Comparison of ENCODE assay signal across 8 cellular contexts in genomic region chr3:53880396-53881345, GRCh38. TPM values are rescaled to one million over a fixed set of nuclear protein-coding genes. Genes with fewer than 3 reads are reported as not detected.
A peak's percentile ranks its signal among the peaks of the same experiment; 100 is the strongest.
DNase-seq lines count a peak whose midpoint lies in the region; ATAC-seq, FAIRE-seq and TF ChIP-seq lines count a peak whose summit lies in the region.

No MANE protein-coding gene starts in this region.

- no peak for FAIRE-seq in K562 (lab: Jason Lieb, UNC)

- H2AFZ ChIP-seq in K562 (ENCODE audit: low read depth, low read length): peak overlapping the region; percentile 95

- peaks cover 14% of the 10 kb centered on the region for H3K79me2 ChIP-seq in K562 (ENCODE audit: control insufficient read depth, insufficient read depth, low read length)

- H3K4me1 Mint-ChIP-seq in stimulated activated naive CD8-positive, alpha-beta T cell treated with anti-CD3 and anti-CD28 coated beads, Interleukin-15, Interleukin-2, amounts not matched to agents 100 ng/mL and 50 ng/mL, for 24 hours (ENCODE audit: low read depth): peaks cover 30% of the 10 kb centered on the region

- no TSS peak for BruUV-seq in K562 (replicated peaks; lab: Mats Ljungman, UMichigan)

- TF ChIP-seq CTCF in K562 (IDR thresholded peaks at IDR 0.05 in 2 of 3, conservative IDR thresholded peaks at IDR 0.05 in 1 of 3; ENCODE audit: insufficient read depth in 2 of 3, low read depth in 1 of 3, low read length in 3 of 3) (no peak), lung (IDR thresholded peaks at IDR 0.05; ENCODE audit: control extremely low read depth, extremely low read depth) (no peak), foreskin keratinocyte (conservative IDR thresholded peaks at IDR 0.05) (no peak)

- H3K27me3 Mint-ChIP-seq in stimulated activated naive CD8-positive, alpha-beta T cell treated with anti-CD3 and anti-CD28 coated beads, Interleukin-15, Interleukin-2, amounts not matched to agents 100 ng/mL and 50 ng/mL, for 24 hours: no peaks in the 10 kb centered on the region

- H3K27ac ChIP-seq in K562 (ENCODE audit: extremely low read depth, low read depth, low read length): peak overlapping the region; percentile 85; the same call in 2 of the 3 replicates
- peak overlapping the region in 1 of 2 donors; percentile 33 for H3K27ac ChIP-seq in lung (ENCODE audit: low read depth in 1 of 2, low read length in 1 of 2)
- no peak overlapping the region for H3K27ac ChIP-seq in aorta (ENCODE audit: low read depth in 1 of 2, low read length in 2 of 2)
- no peak overlapping the region for H3K27ac ChIP-seq in foreskin keratinocyte

- TF ChIP-seq RAD21 in K562 (CRISPR knock-in tag; conservative IDR thresholded peaks at IDR 0.05 in 1 of 2, IDR thresholded peaks at IDR 0.05 in 1 of 2): no peak

- WGBS in K562 (ENCODE audit: insufficient coverage, low coverage, missing lambda C conversion rate): 54% methylated on average over 10 of the region's 10 CpGs
- 65 to 78% methylated on average over 10 of the region's 10 CpGs for WGBS in lung, 2 donors
- 43 to 48% methylated on average over 10 of the region's 10 CpGs for WGBS in aorta, 2 donors

- peak overlapping the region; percentile 52 to 78; a peak in 3 of 4 replicates for H3K9ac ChIP-seq in K562 (ENCODE audit: insufficient read depth in 1 of 2, low read depth in 2 of 2, low read length in 2 of 2)

- no peak for TF ChIP-seq EP300 in K562 (IDR thresholded peaks at IDR 0.05; ENCODE audit: low read length)

- no peak for TF ChIP-seq POLR2A in K562 (conservative IDR thresholded peaks at IDR 0.05)

- H4K20me1 ChIP-seq in K562 (replicated peaks; ENCODE audit: control insufficient read depth, insufficient read depth, low read length): no peaks in the 10 kb centered on the region

- H3K9me3 ChIP-seq in K562 (replicated peaks; ENCODE audit: control insufficient read depth, insufficient read depth, low read depth, low read length) (no peaks in the 10 kb centered on the region), lung (ENCODE audit: control insufficient read depth in 2 of 2, insufficient read depth in 1 of 2, low read length in 1 of 2) (no peaks in the 10 kb centered on the region), aorta (ENCODE audit: control insufficient read depth, low read length) (no peaks in the 10 kb centered on the region)

- H3K27me3 ChIP-seq in K562 (ENCODE audit: control insufficient read depth in 2 of 2, insufficient read depth in 2 of 2, low read length in 2 of 2) (no peaks in the 10 kb centered on the region), lung (ENCODE audit: control insufficient read depth, insufficient read depth) (no peaks in the 10 kb centered on the region), aorta (ENCODE audit: control insufficient read depth in 1 of 2, insufficient read depth in 2 of 2, low read length in 1 of 2) (no peaks in the 10 kb centered on the region), foreskin keratinocyte (no peaks in the 10 kb centered on the region)

- peak overlapping the region; percentile 94 for H3K4me2 ChIP-seq in K562 (ENCODE audit: insufficient read depth, low read length)

- H3K36me3 ChIP-seq in K562 (ENCODE audit: control insufficient read depth, insufficient read depth, low read length) (peaks cover 55% of the 10 kb centered on the region), lung (ENCODE audit: control insufficient read depth in 2 of 2, insufficient read depth in 2 of 2, low read length in 2 of 2) (peaks cover 19 to 22% of the 10 kb centered on the region in 2 donors), aorta (ENCODE audit: control insufficient read depth in 1 of 2, insufficient read depth in 2 of 2, low read length in 1 of 2) (peaks cover 2 to 3% of the 10 kb centered on the region in 2 donors)

- intact Hi-C loops in K562 (cut with micrococcal nuclease) (no loop called here), aorta (cut with DNase I) (loop anchor here in 1 of 2 donors (10.0 kb wide), 1 partner anchor 536 kb away; the partner anchor contains the start of gene DCP1A)

- H3K4me3 ChIP-seq in K562: peak overlapping the region; percentile 85
- H3K4me3 ChIP-seq in lung: peak overlapping the region; percentile 21
- H3K4me3 ChIP-seq in aorta (ENCODE audit: low read length in 2 of 2): peak overlapping the region; percentile 67 to 95

- no peaks in the 10 kb centered on the region for H3K9me1 ChIP-seq in K562 (ENCODE audit: control insufficient read depth, insufficient read depth, low read length)

- H3K4me1 ChIP-seq in K562 (replicated peaks in 1 of 2; ENCODE audit: control insufficient read depth in 2 of 2, insufficient read depth in 2 of 2, low read length in 2 of 2) (peaks cover 5 to 8% of the 10 kb centered on the region in 2 experiments; a peak in 4 of 5 replicates), lung (ENCODE audit: control insufficient read depth in 2 of 2, insufficient read depth in 2 of 2, low read length in 2 of 2) (peaks cover 0 to 6% of the 10 kb centered on the region in 2 donors), aorta (ENCODE audit: control insufficient read depth in 1 of 2, insufficient read depth in 2 of 2, low read length in 2 of 2) (no peaks in the 10 kb centered on the region), foreskin keratinocyte (no peaks in the 10 kb centered on the region)

- H3K9me3 Mint-ChIP-seq in stimulated activated naive CD8-positive, alpha-beta T cell treated with anti-CD3 and anti-CD28 coated beads, Interleukin-15, Interleukin-2, amounts not matched to agents 100 ng/mL and 50 ng/mL, for 24 hours: no peaks in the 10 kb centered on the region

- DNase-seq in stimulated activated naive CD8-positive, alpha-beta T cell treated with anti-CD3 and anti-CD28 coated beads, Interleukin-15, Interleukin-2, amounts not matched to agents 100 U/mL and 50 U/mL, for 24 hours: no peak
- DNase-seq in K562 (ENCODE audit: extremely low read depth in 1 of 4, low spot score in 3 of 4) (no peak), lung (ENCODE audit: low spot score) (no peak), aorta (no peak), foreskin keratinocyte (no peak)
- no peak for DNase-seq in stimulated activated naive CD4-positive, alpha-beta T cell (lab: John Stamatoyannopoulos, UW)

- CTCF ChIA-PET in K562 (lab: Yijun Ruan, JAX; ENCODE audit: low intra/inter-chr PET ratio): interaction anchor here (0.6 kb wide), 1 partner anchor 521 kb away, joined by 3 read pairs; no protein-coding TSS in a partner anchor

- ATAC-seq in stimulated activated naive CD8-positive, alpha-beta T cell treated with anti-CD3 and anti-CD28 coated beads, Interleukin-15, Interleukin-2, amounts not matched to agents 100 U/mL and 50 U/mL, for 24 hours: no peak
- ATAC-seq in K562 (0 out of 3 replicates have a peak, but pooled peaks have one; percentile 7), lung (ENCODE audit: insufficient read depth, low FRiP score) (no peak), aorta (ENCODE audit: low FRiP score) (no peak), HG03196 (IDR thresholded peaks at IDR 0.05; ENCODE audit: unreplicated experiment) (no peak), foreskin keratinocyte (no peak)

- POLR2A ChIA-PET in K562 (lab: Yijun Ruan, JAX): interaction anchor here (1.4 kb wide), 1 partner anchor 11 kb away, joined by 5 read pairs; the partner anchor contains the start of gene SELENOK

- peak overlapping the region; percentile 92 for H3K27ac Mint-ChIP-seq in stimulated activated naive CD8-positive, alpha-beta T cell treated with anti-CD3 and anti-CD28 coated beads, Interleukin-15, Interleukin-2, amounts not matched to agents 100 ng/mL and 50 ng/mL, for 24 hours

- peaks cover 64% of the 10 kb centered on the region for H3K36me3 Mint-ChIP-seq in stimulated activated naive CD8-positive, alpha-beta T cell treated with anti-CD3 and anti-CD28 coated beads, Interleukin-15, Interleukin-2, amounts not matched to agents 100 ng/mL and 50 ng/mL, for 24 hours (ENCODE audit: low read depth)

- in situ Hi-C loops in K562 (cut with MboI): no loop called here

- H3K4me3 Mint-ChIP-seq in stimulated activated naive CD8-positive, alpha-beta T cell treated with anti-CD3 and anti-CD28 coated beads, Interleukin-15, Interleukin-2, amounts not matched to agents 100 ng/mL and 50 ng/mL, for 24 hours: peak overlapping the region; percentile 92

RNA-seq across cellular contexts. Expression of gene ACTR8, which starts 1.3 kb away (rescaled TPM):
- total RNA-seq in K562 (2011; cell fraction: chromatin; rRNA removed; ENCODE audit: low replicate concordance): 14.3 and 21.9 TPM in 2 replicates
- total RNA-seq in K562 (2011; cell fraction: nucleolus; rRNA removed): 7.2 and 10.8 TPM in 2 replicates
- 8.1 and 11.1 TPM in 2 replicates for total RNA-seq in K562 (2011; cell fraction: nucleoplasm; rRNA removed)
- total RNA-seq in K562 (2014; rRNA removed) (14.2 and 17.5 TPM in 2 replicates), K562 (2014; rRNA removed; fragmentation: Illumina TruSeq; extraction: Trizol) (18.5 and 18.7 TPM in 2 replicates), K562 (2015; rRNA removed; fragmentation: Illumina TruSeq; extraction: Trizol) (18.1 and 19.1 TPM in 2 replicates), K562 (2021) (17.5 and 24.2 TPM in 2 replicates), lung (10 to 100 TPM; 25.6 to 28.8 TPM), aorta (10 to 100 TPM; 18.9 to 29.1 TPM), foreskin keratinocyte (19.2 and 20.2 TPM in 2 replicates)
- polyA plus RNA-seq in K562 (2011; rRNA removed) (13.3 and 19.1 TPM in 2 replicates), K562 (2014; fragmentation: Illumina TruSeq; extraction: Trizol) (13.8 and 14.0 TPM in 2 replicates), K562 (2014; fragmentation: Nextera tagmentation; extraction: Ambion mirVana) (1 to 10 TPM; 4.8 to 6.6 TPM), K562 (2014; rRNA removed) (10.9 and 14.4 TPM in 2 replicates), lung (10 to 100 TPM; 12.4 to 16.3 TPM), aorta (10 to 100 TPM in 1 of 2 donors, 1 to 10 TPM in 1; 5.4 to 14.0 TPM), foreskin keratinocyte (11.2 and 11.6 TPM in 2 replicates)
- polyA plus RNA-seq in K562 (2011; cell fraction: cytosol; rRNA removed): 6.9 and 7.4 TPM in 2 replicates
- polyA plus RNA-seq in K562 (2011; cell fraction: nucleus; rRNA removed): 10.2 and 11.3 TPM in 2 replicates
- 10.9 and 13.3 TPM in 2 replicates for polyA plus RNA-seq in K562 (2012)
- 37.5 and 40.3 TPM in 2 replicates for polyA minus RNA-seq in K562 (2011; rRNA and poly(A)+ RNA removed)
- polyA minus RNA-seq in K562 (2011; cell fraction: cytosol; rRNA and poly(A)+ RNA removed): 8.6 and 14.4 TPM in 2 replicates
- 7.8 and 12.9 TPM in 2 replicates for polyA minus RNA-seq in K562 (2011; cell fraction: nucleus; rRNA and poly(A)+ RNA removed)

RNA-seq across cellular contexts. Expression of gene SELENOK, which starts 11.0 kb away (rescaled TPM):
- 20.0 and 31.3 TPM in 2 replicates for total RNA-seq in K562 (2011; cell fraction: chromatin; rRNA removed; ENCODE audit: low replicate concordance)
- 26.8 and 30.0 TPM in 2 replicates for total RNA-seq in K562 (2011; cell fraction: nucleolus; rRNA removed)
- 33.1 and 41.2 TPM in 2 replicates for total RNA-seq in K562 (2011; cell fraction: nucleoplasm; rRNA removed)
- total RNA-seq in K562 (2014; rRNA removed) (28.7 and 29.7 TPM in 2 replicates), K562 (2014; rRNA removed; fragmentation: Illumina TruSeq; extraction: Trizol) (34.8 and 43.9 TPM in 2 replicates), K562 (2015; rRNA removed; fragmentation: Illumina TruSeq; extraction: Trizol) (12.6 and 18.3 TPM in 2 replicates), K562 (2021) (23.5 and 27.9 TPM in 2 replicates), lung (10 to 100 TPM; 33.3 to 47.5 TPM), aorta (10 to 100 TPM; 44.0 to 62.3 TPM), foreskin keratinocyte (33.0 and 40.4 TPM in 2 replicates)
- polyA plus RNA-seq in K562 (2011; rRNA removed) (83.9 and 102 TPM in 2 replicates), K562 (2014; fragmentation: Illumina TruSeq; extraction: Trizol) (23.9 and 28.2 TPM in 2 replicates), K562 (2014; fragmentation: Nextera tagmentation; extraction: Ambion mirVana) (100 to 1,000 TPM; 150 to 164 TPM), K562 (2014; rRNA removed) (39.3 and 46.7 TPM in 2 replicates), lung (100 to 1,000 TPM in 1 of 2 donors, 10 to 100 TPM in 1; 79.0 to 150 TPM), aorta (100 to 1,000 TPM in 1 of 2 donors, 10 to 100 TPM in 1; 94.9 to 115 TPM), foreskin keratinocyte (68.5 and 72.5 TPM in 2 replicates)
- 14.1 and 29.2 TPM in 2 replicates for polyA plus RNA-seq in K562 (2011; cell fraction: cytosol; rRNA removed)
- 10.8 and 22.6 TPM in 2 replicates for polyA plus RNA-seq in K562 (2011; cell fraction: nucleus; rRNA removed)
- polyA plus RNA-seq in K562 (2012): 20.8 and 36.9 TPM in 2 replicates
- polyA minus RNA-seq in K562 (2011; rRNA and poly(A)+ RNA removed): 13.8 and 19.5 TPM in 2 replicates
- 7.3 and 7.7 TPM in 2 replicates for polyA minus RNA-seq in K562 (2011; cell fraction: cytosol; rRNA and poly(A)+ RNA removed)
- polyA minus RNA-seq in K562 (2011; cell fraction: nucleus; rRNA and poly(A)+ RNA removed): 5.9 and 10.1 TPM in 2 replicates

RNA-seq across cellular contexts. Expression of gene IL17RB, which starts 34.3 kb away (rescaled TPM):
- total RNA-seq in K562 (2011; cell fraction: chromatin; rRNA removed; ENCODE audit: low replicate concordance): 4.8 and 6.7 TPM in 2 replicates
- total RNA-seq in K562 (2011; cell fraction: nucleolus; rRNA removed): 3.3 and 5.3 TPM in 2 replicates
- total RNA-seq in K562 (2011; cell fraction: nucleoplasm; rRNA removed): 3.6 and 4.4 TPM in 2 replicates
- total RNA-seq in K562 (2014; rRNA removed) (1.1 and 1.9 TPM in 2 replicates), K562 (2014; rRNA removed; fragmentation: Illumina TruSeq; extraction: Trizol) (1.5 and 1.7 TPM in 2 replicates), K562 (2015; rRNA removed; fragmentation: Illumina TruSeq; extraction: Trizol) (1.1 and 1.3 TPM in 2 replicates), K562 (2021) (1.2 and 1.5 TPM in 2 replicates), lung (1 to 10 TPM in 1 of 2 donors, under 1 TPM in 1; 0.88 to 6.3 TPM), aorta (under 1 TPM; 0.52 to 0.96 TPM), foreskin keratinocyte (not detected in 2 replicates)
- polyA plus RNA-seq in K562 (2011; rRNA removed) (4.1 and 7.6 TPM in 2 replicates), K562 (2014; fragmentation: Illumina TruSeq; extraction: Trizol) (1.8 and 2.2 TPM in 2 replicates), K562 (2014; fragmentation: Nextera tagmentation; extraction: Ambion mirVana) (1 to 10 TPM; 1.1 to 1.8 TPM), K562 (2014; rRNA removed) (2.7 and 2.8 TPM in 2 replicates), lung (1 to 10 TPM; 2.5 to 7.4 TPM), aorta (1 to 10 TPM in 1 of 2 donors, under 1 TPM in 1; 0.23 to 1.9 TPM), foreskin keratinocyte (0.03 TPM in 1 of 2 replicates, not detected in the other)
- 2.2 and 4.9 TPM in 2 replicates for polyA plus RNA-seq in K562 (2011; cell fraction: cytosol; rRNA removed)
- polyA plus RNA-seq in K562 (2011; cell fraction: nucleus; rRNA removed): 15.7 and 34.8 TPM in 2 replicates
- 1.2 and 1.4 TPM in 2 replicates for polyA plus RNA-seq in K562 (2012)
- polyA minus RNA-seq in K562 (2011; rRNA and poly(A)+ RNA removed): 1.4 and 2.2 TPM in 2 replicates
- polyA minus RNA-seq in K562 (2011; cell fraction: cytosol; rRNA and poly(A)+ RNA removed): 0.57 and 1.9 TPM in 2 replicates
- polyA minus RNA-seq in K562 (2011; cell fraction: nucleus; rRNA and poly(A)+ RNA removed): 1.6 and 4.7 TPM in 2 replicates

RNA-seq across cellular contexts. Expression of gene CHDH, which starts 34.5 kb away (rescaled TPM):
- total RNA-seq in K562 (2011; cell fraction: chromatin; rRNA removed; ENCODE audit: low replicate concordance): 0.51 and 1.1 TPM in 2 replicates
- total RNA-seq in K562 (2011; cell fraction: nucleolus; rRNA removed): 0.39 and 0.83 TPM in 2 replicates
- total RNA-seq in K562 (2011; cell fraction: nucleoplasm; rRNA removed): 0.44 and 0.46 TPM in 2 replicates
- 0.57 and 1.9 TPM in 2 replicates for total RNA-seq in K562 (2014; rRNA removed)
- total RNA-seq in K562 (2014; rRNA removed; fragmentation: Illumina TruSeq; extraction: Trizol): 0.29 and 0.33 TPM in 2 replicates
- 0.36 and 0.38 TPM in 2 replicates for total RNA-seq in K562 (2015; rRNA removed; fragmentation: Illumina TruSeq; extraction: Trizol)
- 0.89 and 1.4 TPM in 2 replicates for total RNA-seq in K562 (2021)
- polyA plus RNA-seq in K562 (2011; rRNA removed): 0.53 and 1.4 TPM in 2 replicates
- polyA plus RNA-seq in K562 (2011; cell fraction: cytosol; rRNA removed): 0.78 and 1.2 TPM in 2 replicates
- 0.71 and 1.3 TPM in 2 replicates for polyA plus RNA-seq in K562 (2011; cell fraction: nucleus; rRNA removed)
- polyA plus RNA-seq in K562 (2012): 0.35 and 0.39 TPM in 2 replicates
- 0.46 and 0.58 TPM in 2 replicates for polyA plus RNA-seq in K562 (2014; fragmentation: Illumina TruSeq; extraction: Trizol)
- under 1 TPM; 0.06 to 0.14 TPM for polyA plus RNA-seq in K562 (2014; fragmentation: Nextera tagmentation; extraction: Ambion mirVana)
- polyA plus RNA-seq in K562 (2014; rRNA removed): 0.65 and 0.90 TPM in 2 replicates
- polyA minus RNA-seq in K562 (2011; rRNA and poly(A)+ RNA removed): 0.28 and 0.63 TPM in 2 replicates
- polyA minus RNA-seq in K562 (2011; cell fraction: cytosol; rRNA and poly(A)+ RNA removed): 0.29 and 1.2 TPM in 2 replicates
- 0.13 and 1.00 TPM in 2 replicates for polyA minus RNA-seq in K562 (2011; cell fraction: nucleus; rRNA and poly(A)+ RNA removed)
- total RNA-seq in lung: 10 to 100 TPM in 1 of 2 donors, 1 to 10 TPM in 1; 1.5 to 10.9 TPM
- polyA plus RNA-seq in lung: 1 to 10 TPM; 2.8 TPM
- 1 to 10 TPM; 1.1 to 3.7 TPM for total RNA-seq in aorta
- under 1 TPM; 0.56 to 0.63 TPM for polyA plus RNA-seq in aorta
- total RNA-seq in foreskin keratinocyte: 0.03 and 0.07 TPM in 2 replicates
- polyA plus RNA-seq in foreskin keratinocyte: 0.01 and 0.02 TPM in 2 replicates

Comparison
In these comparisons a context has a peak if more than half of its experiments do, and no peak if none do; other contexts are left out.
1. H3K4me3 ChIP-seq: peak in every context shown above with its lines; median percentile 85 in K562; 81 in aorta; 21 in lung.